21 cellular contexts compared by ENCODE assay signal in genomic region chr16:80034948-80035700, GRCh38.
A peak's percentile ranks its signal among the peaks of the same experiment; 100 is the strongest.
DNase-seq lines count a peak whose midpoint lies in the region; ATAC-seq, FAIRE-seq and TF ChIP-seq lines count a peak whose summit lies in the region.
"Had no signal": no experiment of that assay in that cellular context is flagged by ENCODE, and none has a peak within 500 bp of the region (broad histone marks: within the 10 kb centered on the region; RNA-seq: fewer than 3 reads in every experiment).

No MANE protein-coding gene starts in this region.

- no peak for TF ChIP-seq POLR2A in A549 (IDR thresholded peaks at IDR 0.05; ENCODE audit: low read length)

- H3K4me1 Mint-ChIP-seq in CD4-positive, alpha-beta T cell (ENCODE audit: low read depth), result no peaks in the 10 kb centered on the region

- peaks cover 12% of the 10 kb centered on the region for H3K9me3 Mint-ChIP-seq in CD4-positive, alpha-beta T cell

- H3K36me3 Mint-ChIP-seq in CD4-positive, alpha-beta T cell (ENCODE audit: low read depth), result no peaks in the 10 kb centered on the region

- peak in 1 of 2 experiments; percentile 43; a peak in 2 of 6 replicates for ATAC-seq in A549
- ATAC-seq in CD4-positive, alpha-beta T cell (ENCODE audit: poor library complexity), result no peak

- intact Hi-C loops in CD4-positive, alpha-beta T cell (cut with DNase I, micrococcal nuclease), result no loop called here

- FAIRE-seq in A549 (lab: Jason Lieb, UNC) (no peak), frontal cortex (lab: Jason Lieb, UNC) (no peak)
- FAIRE-seq: GM12891, H1 had no signal

- TF ChIP-seq CTCF in A549 (IDR thresholded peaks at IDR 0.05), result no peak
- TF ChIP-seq CTCF in astrocyte of the spinal cord (IDR thresholded peaks at IDR 0.05; ENCODE audit: low read depth, low read length), result no peak
- no peak for TF ChIP-seq CTCF in CD4-positive, alpha-beta T cell (IDR thresholded peaks at IDR 0.05)

- peaks cover 20% of the 10 kb centered on the region for H3K4me1 ChIP-seq in A549

- no peak overlapping the region for H3K4me3 ChIP-seq in A549
- H3K4me3 ChIP-seq in astrocyte of the spinal cord (ENCODE audit: low read depth, low read length), result no peak overlapping the region
- H3K4me3 ChIP-seq: SK-N-MC had no signal

- H3K27me3 ChIP-seq in CD4-positive, alpha-beta T cell (ENCODE audit: control insufficient read depth, insufficient read depth, low read length), result no peaks in the 10 kb centered on the region

- H3K9me3 ChIP-seq in A549, result peaks cover 19% of the 10 kb centered on the region; the same call in 2 of the 3 replicates
- no peaks in the 10 kb centered on the region for H3K9me3 ChIP-seq in CD4-positive, alpha-beta T cell (ENCODE audit: control insufficient read depth, low read length)

- WGBS in A549 (ENCODE audit: missing lambda C conversion rate), result 60% methylated on average over 8 of the region's 8 CpGs

- CTCF ChIA-PET in A549 (lab: Yijun Ruan, JAX), result interaction anchor here (0.6 kb wide), 1 partner anchor 159 kb away, joined by 3 read pairs; no protein-coding TSS in a partner anchor
- CTCF ChIA-PET in CD4-positive, alpha-beta T cell (lab: Charles Lee), result no interaction called here

- DNase-seq in A549 (ENCODE audit: low read depth in 1 of 2, low spot score in 1 of 2) (peak in 1 of 2 experiments; percentile 47), H4 (ENCODE audit: low spot score) (peak; percentile 45), astrocyte of the spinal cord (ENCODE audit: low read depth, low spot score) (peak; percentile 22), kidney glomerular epithelial cell (lab: John Stamatoyannopoulos, UW) (peak; percentile 25), frontal cortex (ENCODE audit: low spot score in 2 of 2) (no peak), AG08396 (ENCODE audit: low spot score) (no peak), HuH-7.5 (ENCODE audit: low spot score) (no peak)
- no peak for DNase-seq in CD4-positive, alpha-beta T cell
- DNase-seq: C1 segment of cervical spinal cord; EL; Karpas-422; MM.1S; NCI-H1092 treated with DMSO at 0.1 percent for 48 hours; NCI-H146; NCI-H2081 treated with DMSO at 0.1 percent for 48 hours; NCI-H446 treated with DMSO at 0.1 percent for 48 hours; NK-92 treated with Interleukin-12 subunit alpha and Interleukin-12 subunit beta, amount 100 ng/mL, for 24 hours; SHP77 had no signal

- peak overlapping the region; percentile 57 to 70 for H3K27ac ChIP-seq in A549
- no peak overlapping the region for H3K27ac ChIP-seq in CD4-positive, alpha-beta T cell (ENCODE audit: low read depth, low read length)
- H3K27ac ChIP-seq: SK-N-MC had no signal

- in situ Hi-C loops in astrocyte of the spinal cord (cut with HindIII; ENCODE audit: low sequenced_read_pairs), result no loop called here

- H3K4me3 Mint-ChIP-seq in CD4-positive, alpha-beta T cell, result no peak overlapping the region

- TF ChIP-seq EP300 in A549 (IDR thresholded peaks at IDR 0.05), result no peak

- no peak overlapping the region for H3K27ac Mint-ChIP-seq in CD4-positive, alpha-beta T cell

- no peak for TF ChIP-seq RAD21 in A549 (conservative IDR thresholded peaks at IDR 0.05 in 1 of 2, IDR thresholded peaks at IDR 0.05 in 1 of 2)

- H3K4me2 ChIP-seq in A549, result peak overlapping the region; percentile 25

- POLR2A ChIA-PET in A549 (lab: Yijun Ruan, JAX), result no interaction called here
- POLR2A ChIA-PET in CD4-positive, alpha-beta T cell (lab: Charles Lee), result no interaction called here

- no peaks in the 10 kb centered on the region for H3K27me3 Mint-ChIP-seq in CD4-positive, alpha-beta T cell

TF ChIP-seq in A549, 52 proteins besides CTCF, POLR2A, EP300 and RAD21:
- TF ChIP-seq, protein P1, sequence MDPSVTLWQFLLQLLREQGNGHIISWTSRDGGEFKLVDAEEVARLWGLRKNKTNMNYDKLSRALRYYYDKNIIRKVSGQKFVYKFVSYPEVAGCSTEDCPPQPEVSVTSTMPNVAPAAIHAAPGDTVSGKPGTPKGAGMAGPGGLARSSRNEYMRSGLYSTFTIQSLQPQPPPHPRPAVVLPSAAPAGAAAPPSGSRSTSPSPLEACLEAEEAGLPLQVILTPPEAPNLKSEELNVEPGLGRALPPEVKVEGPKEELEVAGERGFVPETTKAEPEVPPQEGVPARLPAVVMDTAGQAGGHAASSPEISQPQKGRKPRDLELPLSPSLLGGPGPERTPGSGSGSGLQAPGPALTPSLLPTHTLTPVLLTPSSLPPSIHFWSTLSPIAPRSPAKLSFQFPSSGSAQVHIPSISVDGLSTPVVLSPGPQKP (IDR thresholded peaks at IDR 0.05; ENCODE audit: low read depth, low read length), result no peak
- TF ChIP-seq FOSL2 (IDR thresholded peaks at IDR 0.05) (no peak), FOSL2 (CRISPR knock-in tag; IDR thresholded peaks at IDR 0.05) (peak; percentile 60), RFX5 (IDR thresholded peaks at IDR 0.05) (no peak), RCOR1 (IDR thresholded peaks at IDR 0.05; ENCODE audit: low read depth, low read length) (no peak), NPAS2 (CRISPR knock-in tag; IDR thresholded peaks at IDR 0.05; ENCODE audit: borderline replicate concordance) (no peak), MAFK (IDR thresholded peaks at IDR 0.05; ENCODE audit: partially characterized antibody) (peak; percentile 84), HOXB5 (CRISPR knock-in tag; IDR thresholded peaks at IDR 0.05) (no peak)
TF ChIP-seq in A549: peak in this region for 2.

Comparison
In these comparisons a context has a peak if more than half of its experiments do, and no peak if none do; other contexts are left out.
1. DNase-seq: peak in H4 (single experiment), astrocyte of the spinal cord (single experiment) and kidney glomerular epithelial cell (single experiment); none in frontal cortex (0 of 2), CD4-positive, alpha-beta T cell (0 of 10), AG08396 (single experiment) and HuH-7.5 (single experiment).